Comparison of ENCODE assay signal across 28 cellular contexts in genomic region chr10:74391786-74392185, GRCh38.
"Had no signal": no experiment of that assay in that cellular context is flagged by ENCODE, and none has a peak within 500 bp of the region (broad histone marks: within the 10 kb centered on the region; RNA-seq: fewer than 3 reads in every experiment).

No MANE protein-coding gene starts in this region.

- H3K27me3 Mint-ChIP-seq: dendritic cell treated with granulocyte-macrophage colony-stimulating factor and Interleukin-4, amounts not matched to agents 40 ng/mL and 50 ng/mL, for 4 days; effector memory CD8-positive, alpha-beta T cell; naive thymus-derived CD8-positive, alpha-beta T cell; stimulated activated memory B cell treated with anti-CD40 and anti-IgM and Interleukin-4, amounts not matched to agents 10 μg/mL and 1 μg/mL and 100 μg/mL, for 72 hours; type B pancreatic cell had no signal

- H3K4me1 Mint-ChIP-seq: nephron progenitor cell; stimulated activated memory B cell treated with anti-CD40 and anti-IgM and Interleukin-4, amounts not matched to agents 10 μg/mL and 1 μg/mL and 100 μg/mL, for 72 hours had no signal

- H3K4me3 Mint-ChIP-seq: dendritic cell treated with granulocyte-macrophage colony-stimulating factor and Interleukin-4, amounts not matched to agents 40 ng/mL and 50 ng/mL, for 4 days; effector memory CD8-positive, alpha-beta T cell; nephron progenitor cell; stimulated activated memory B cell treated with anti-CD40 and anti-IgM and Interleukin-4, amounts not matched to agents 10 μg/mL and 1 μg/mL and 100 μg/mL, for 72 hours; type B pancreatic cell had no signal

- H3K4me3 ChIP-seq: colonic mucosa, gastroesophageal sphincter, heart left ventricle, left lung, prostate gland, sigmoid colon, testis, tibial artery had no signal

- H3K27ac Mint-ChIP-seq: dendritic cell treated with granulocyte-macrophage colony-stimulating factor and Interleukin-4, amounts not matched to agents 40 ng/mL and 50 ng/mL, for 4 days; effector memory CD8-positive, alpha-beta T cell; nephron progenitor cell; stimulated activated memory B cell treated with anti-CD40 and anti-IgM and Interleukin-4, amounts not matched to agents 10 μg/mL and 1 μg/mL and 100 μg/mL, for 72 hours; type B pancreatic cell had no signal

- ATAC-seq: effector memory CD8-positive, alpha-beta T cell; esophagus mucosa; foreskin keratinocyte; gastroesophageal sphincter; heart left ventricle; left cardiac atrium; left lung; right cardiac atrium; stimulated activated memory B cell treated with anti-CD40 and anti-IgM and Interleukin-4, amounts not matched to agents 10 μg/mL and 1 μg/mL and 100 μg/mL, for 72 hours; stimulated activated naive CD8-positive, alpha-beta T cell treated with anti-CD3 and anti-CD28 coated beads, Interleukin-15, Interleukin-2, amounts not matched to agents 100 U/mL and 50 U/mL, for 24 hours had no signal

- H3K9me3 Mint-ChIP-seq: dendritic cell treated with granulocyte-macrophage colony-stimulating factor and Interleukin-4, amounts not matched to agents 40 ng/mL and 50 ng/mL, for 4 days; effector memory CD8-positive, alpha-beta T cell; naive thymus-derived CD8-positive, alpha-beta T cell; nephron progenitor cell; stimulated activated memory B cell treated with anti-CD40 and anti-IgM and Interleukin-4, amounts not matched to agents 10 μg/mL and 1 μg/mL and 100 μg/mL, for 72 hours; type B pancreatic cell had no signal

- H3K27me3 ChIP-seq: colonic mucosa, foreskin keratinocyte, gastroesophageal sphincter, heart left ventricle, left lung, sigmoid colon, testis, tibial artery had no signal

- H3K9me3 ChIP-seq: colonic mucosa, gastroesophageal sphincter, heart left ventricle, left lung, prostate gland, sigmoid colon, testis, tibial artery had no signal

- DNase-seq: colonic mucosa; effector memory CD8-positive, alpha-beta T cell; foreskin keratinocyte; heart left ventricle; hippocampal formation; left cardiac atrium; left lung; mammary epithelial cell; mesendoderm; midbrain; nephron progenitor cell; nucleus accumbens; right cardiac atrium; sigmoid colon; stimulated activated CD4-positive, alpha-beta T cell treated with anti-CD3 and anti-CD28 coated beads, Interleukin-2, amount 100 ng/mL, for 24 hours; stimulated activated CD4-positive, alpha-beta T cell treated with anti-CD3 and anti-CD28 coated beads, Interleukin-4, amount 100 ng/mL, for 24 hours; stimulated activated naive CD8-positive, alpha-beta T cell treated with anti-CD3 and anti-CD28 coated beads, Interleukin-15, Interleukin-2, amounts not matched to agents 100 U/mL and 50 U/mL, for 24 hours; substantia nigra; testis; tibial artery had no signal

- H3K27ac ChIP-seq: colonic mucosa, epithelial cell of prostate, foreskin keratinocyte, gastroesophageal sphincter, heart left ventricle, left lung, prostate gland, sigmoid colon, testis, tibial artery had no signal
